ENCODE assay signal across 10 cellular contexts in the genomic region with DNA sequence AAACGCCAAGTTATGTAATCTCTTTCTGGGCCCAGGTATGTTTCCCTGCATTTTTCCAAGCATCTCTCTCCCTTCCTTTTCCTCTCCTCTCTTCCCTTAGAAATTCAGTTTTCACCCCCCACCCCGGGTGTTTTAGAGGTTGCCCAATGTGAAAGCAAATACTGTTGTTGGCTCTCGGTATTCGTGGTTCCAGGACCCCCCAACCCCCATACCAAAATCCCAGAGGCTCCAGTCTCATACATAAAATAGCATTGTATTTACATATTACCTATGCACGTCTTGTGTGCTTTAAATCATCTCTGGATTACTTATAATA. TPM values are rescaled to one million over a fixed set of nuclear protein-coding genes. Genes with fewer than 3 reads are reported as not detected.
DNase-seq lines count a peak whose midpoint lies in the region; ATAC-seq and TF ChIP-seq lines count a peak whose summit lies in the region.
"Had no signal": no experiment of that assay in that cellular context is flagged by ENCODE, and none has a peak within 500 bp of the region (broad histone marks: within the 10 kb centered on the region; RNA-seq: fewer than 3 reads in every experiment).

No MANE protein-coding gene starts in this region.

- H2AFZ ChIP-seq in ACC112 (ENCODE audit: low read length, unreplicated experiment): no peak overlapping the region

- H3K4me3 ChIP-seq in ACC112 (ENCODE audit: low read depth, low read length) (peak overlapping the region; percentile 41; the same call in 1 of the 2 replicates), epithelial cell of proximal tubule (ENCODE audit: low read depth, low read length) (peak overlapping the region; percentile 28), esophagus squamous epithelium (peak overlapping the region in 1 of 4 donors; percentile 22)
- H3K4me3 ChIP-seq: lung had no signal

- intact Hi-C loops in esophagus squamous epithelium (cut with DNase I): no loop called here

- TF ChIP-seq CTCF in epithelial cell of proximal tubule (conservative IDR thresholded peaks at IDR 0.05; ENCODE audit: low read depth, low read length) (no peak), esophagus squamous epithelium (IDR thresholded peaks at IDR 0.05) (no peak)

- ATAC-seq in GM19328 (IDR thresholded peaks at IDR 0.05; ENCODE audit: unreplicated experiment): peak; percentile 14
- ATAC-seq in HG03457 (IDR thresholded peaks at IDR 0.05; ENCODE audit: unreplicated experiment): peak; percentile 9

- DNase-seq in epithelial cell of proximal tubule (ENCODE audit: low read depth) (no peak), NCI-H526 treated with DMSO at 0.1 percent for 48 hours (lab: John Stamatoyannopoulos, UW) (no peak), esophagus squamous epithelium (lab: John Stamatoyannopoulos, UW) (no peak), substantia nigra (lab: John Stamatoyannopoulos, UW) (no peak), COR-L47 (lab: John Stamatoyannopoulos, UW) (no peak)

- H3K9me3 ChIP-seq in esophagus squamous epithelium: no peaks in the 10 kb centered on the region
- H3K9me3 ChIP-seq: adrenal gland had no signal

- peaks cover 4% of the 10 kb centered on the region for H3K4me1 ChIP-seq in ACC112 (ENCODE audit: control insufficient read depth, insufficient read depth, low read length, unreplicated experiment)
- H3K4me1 ChIP-seq in esophagus squamous epithelium: peaks cover 0 to 9% (median 0%) of the 10 kb centered on the region in 3 donors

- H3K27ac ChIP-seq in ACC112 (ENCODE audit: low read depth, low read length): no peak overlapping the region
- no peak overlapping the region for H3K27ac ChIP-seq in esophagus squamous epithelium
- H3K27ac ChIP-seq in substantia nigra (ENCODE audit: low read depth, low read length, poor library complexity, severe bottlenecking): no peak overlapping the region
- H3K27ac ChIP-seq: adrenal gland had no signal

- H3K27me3 ChIP-seq in ACC112 (ENCODE audit: insufficient read depth, low read length) (no peaks in the 10 kb centered on the region), esophagus squamous epithelium (no peaks in the 10 kb centered on the region)
- H3K27me3 ChIP-seq: adrenal gland had no signal

- H3K36me3 ChIP-seq in ACC112 (ENCODE audit: insufficient read depth, low read length) (no peaks in the 10 kb centered on the region), esophagus squamous epithelium (no peaks in the 10 kb centered on the region)
- H3K36me3 ChIP-seq: adrenal gland had no signal

- no peak for TF ChIP-seq POLR2A in esophagus squamous epithelium (IDR thresholded peaks at IDR 0.05)

- no peaks in the 10 kb centered on the region for H3K79me2 ChIP-seq in ACC112 (ENCODE audit: control insufficient read depth, insufficient read depth, low read length, unreplicated experiment)

- WGBS in esophagus squamous epithelium, 2 donors: 13 to 15% methylated on average over 5 of the region's 5 CpGs

RNA-seq across cellular contexts. Expression of a gene that starts 48.8 kb away (rescaled TPM):
- total RNA-seq in epithelial cell of proximal tubule (1.3 and 4.1 TPM in 2 replicates), esophagus squamous epithelium (1 to 10 TPM; 3.6 to 5.0 (median 3.8) TPM)
